Comparison of ENCODE assay signal across 1 cellular context in genomic region chr5:56917534-56917933, GRCh38.
TF ChIP-seq lines count a peak whose summit lies in the region.

No MANE protein-coding gene starts in this region.

TF ChIP-seq in K562, 482 proteins besides CTCF, POLR2A, EP300 and RAD21 (continued from another document):
- TF ChIP-seq ZNF609 (CRISPR knock-in tag; IDR thresholded peaks at IDR 0.05; ENCODE audit: borderline replicate concordance) = no peak
- no peak for TF ChIP-seq TOE1 (IDR thresholded peaks at IDR 0.05; ENCODE audit: borderline replicate concordance)
- no peak for TF ChIP-seq TOE1 (CRISPR knock-in tag; IDR thresholded peaks at IDR 0.05; ENCODE audit: borderline replicate concordance, low read depth)
- no peak for TF ChIP-seq NONO (IDR thresholded peaks at IDR 0.05; ENCODE audit: low read depth in 2 of 2, low read length in 1 of 2)
- no peak for TF ChIP-seq CHAMP1 (IDR thresholded peaks at IDR 0.05)
- no peak for TF ChIP-seq STAT5A (IDR thresholded peaks at IDR 0.05; ENCODE audit: borderline replicate concordance, low read length)
- TF ChIP-seq CBX3 (IDR thresholded peaks at IDR 0.05; ENCODE audit: borderline replicate concordance in 1 of 2, low read length in 2 of 2) = no peak
